In genomic region chr15:83499476-83499875, GRCh38 we compare ENCODE assay signal across 25 cellular contexts. TPM values are rescaled to one million over a fixed set of nuclear protein-coding genes. Genes with fewer than 3 reads are reported as not detected.
"Had no signal": no experiment of that assay in that cellular context is flagged by ENCODE, and none has a peak within 500 bp of the region (broad histone marks: within the 10 kb centered on the region; RNA-seq: fewer than 3 reads in every experiment).

No MANE protein-coding gene starts in this region.

- FAIRE-seq: endothelial cell of umbilical vein had no signal

- H3K4me2 ChIP-seq: hepatocyte had no signal

- H3K4me1 ChIP-seq: esophagus muscularis mucosa, gastroesophageal sphincter, heart left ventricle, lower lobe of right lung, pancreas, spleen, testis, tibial artery had no signal

- H2AFZ ChIP-seq: hepatocyte had no signal

- ATAC-seq: foreskin keratinocyte; gastroesophageal sphincter; heart left ventricle; left ventricle myocardium superior; lower lobe of right lung; natural killer cell treated with Interleukin-12 subunit alpha and Interleukin-12 subunit beta and Interleukin-15 and Interleukin-18, amount 100 ng/mL, for 72 hours; right cardiac atrium; stimulated activated memory B cell treated with anti-CD40 and anti-IgM and Interleukin-4, amounts not matched to agents 10 μg/mL and 1 μg/mL and 100 μg/mL, for 72 hours; stimulated activated naive CD8-positive, alpha-beta T cell treated with anti-CD3 and anti-CD28 coated beads, Interleukin-15, Interleukin-2, amounts not matched to agents 100 U/mL and 50 U/mL, for 24 hours had no signal

- H3K36me3 ChIP-seq: esophagus muscularis mucosa, gastroesophageal sphincter, heart left ventricle, lower lobe of right lung, neutrophil, pancreas, spleen, tibial artery had no signal

- H3K27me3 ChIP-seq: esophagus muscularis mucosa, foreskin keratinocyte, gastroesophageal sphincter, heart left ventricle, hepatocyte, neutrophil, pancreas, testis, tibial artery had no signal

- DNase-seq: cortex of kidney; foreskin keratinocyte; heart left ventricle; immature natural killer cell; islet precursor cell; kidney glomerular epithelial cell; left ventricle myocardium superior; lower lobe of right lung; pancreas; right cardiac atrium; spleen; stimulated activated CD4-positive, alpha-beta T cell treated with anti-CD3 and anti-CD28 coated beads, Interleukin-4, amount 100 ng/mL, for 4 hours; stimulated activated naive CD8-positive, alpha-beta T cell treated with anti-CD3 and anti-CD28 coated beads, Interleukin-15, Interleukin-2, amounts not matched to agents 100 U/mL and 50 U/mL, for 24 hours; substantia nigra; testis; tibial artery had no signal

- H3K27ac ChIP-seq: esophagus muscularis mucosa, foreskin keratinocyte, gastroesophageal sphincter, heart left ventricle, hepatocyte, lower lobe of right lung, neutrophil, pancreas, skin epidermis, spleen, testis, tibial artery had no signal

- H3K79me2 ChIP-seq: hepatocyte had no signal

- H3K9me3 ChIP-seq: lower lobe of right lung, neutrophil, testis had no signal

- H3K4me3 ChIP-seq: esophagus muscularis mucosa, gastroesophageal sphincter, heart left ventricle, hepatocyte, lower lobe of right lung, pancreas, skin epidermis, spleen, testis, tibial artery had no signal

RNA-seq across cellular contexts. Expression of gene SH3GL3, which starts 52.3 kb away (rescaled TPM):
- total RNA-seq: endothelial cell of umbilical vein; left ventricle myocardium superior; mononuclear cell; natural killer cell treated with Interleukin-12 subunit alpha and Interleukin-12 subunit beta and Interleukin-15 and Interleukin-18, amount 100 ng/mL, for 72 hours; spleen had no signal
- polyA plus RNA-seq: endothelial cell of umbilical vein, heart left ventricle, immature natural killer cell had no signal
